ENCODE assay signal across 23 cellular contexts in the genomic region with DNA sequence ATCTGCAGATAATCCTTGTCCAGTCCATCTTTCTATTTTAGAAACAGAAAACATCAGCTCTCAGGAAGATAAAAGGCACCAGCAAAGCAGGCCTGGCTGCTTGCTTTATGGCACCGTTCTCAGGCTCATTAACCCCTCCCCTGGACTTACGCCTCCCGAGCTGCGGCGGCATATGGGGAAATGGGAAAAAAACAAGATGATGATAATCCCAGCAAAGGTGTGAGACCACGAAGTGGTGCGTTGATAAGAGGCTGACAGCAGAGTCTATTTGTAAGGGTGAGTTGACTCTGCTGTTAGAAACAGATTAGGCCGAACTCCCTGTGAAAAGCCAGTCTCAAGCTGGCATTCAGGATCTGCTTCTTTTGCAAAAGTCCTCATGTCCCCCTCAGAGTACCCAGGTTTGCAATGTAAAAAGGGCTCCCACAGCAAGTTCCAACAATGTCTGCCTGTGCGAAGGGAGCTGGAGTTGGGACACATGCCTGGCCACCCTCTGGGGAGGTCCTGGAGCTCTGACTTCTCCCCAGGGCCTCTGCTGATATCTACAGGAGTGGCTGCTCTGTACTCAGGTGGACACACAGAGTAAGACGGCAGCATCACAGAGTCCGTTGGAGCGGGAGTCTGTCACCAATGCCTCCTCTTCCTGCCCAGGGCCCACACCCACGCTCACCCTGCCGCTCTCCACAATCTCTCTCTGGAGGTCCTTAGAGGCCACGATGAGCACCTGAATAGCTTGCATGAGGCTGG. TPM values are rescaled to one million over a fixed set of nuclear protein-coding genes. Genes with fewer than 3 reads are reported as not detected.
A peak's percentile ranks its signal among the peaks of the same experiment; 100 is the strongest.
DNase-seq lines count a peak whose midpoint lies in the region; ATAC-seq and TF ChIP-seq lines count a peak whose summit lies in the region.
"Had no signal": no experiment of that assay in that cellular context is flagged by ENCODE, and none has a peak within 500 bp of the region (broad histone marks: within the 10 kb centered on the region; RNA-seq: fewer than 3 reads in every experiment).

No MANE protein-coding gene starts in this region.

- intact Hi-C loops in left ventricle myocardium superior (cut with micrococcal nuclease), result no loop called here
- intact Hi-C loops in aorta (cut with DNase I), result no loop called here

- H3K27me3 ChIP-seq in right atrium auricular region, result no peaks in the 10 kb centered on the region
- H3K27me3 ChIP-seq in WERI-Rb-1 (ENCODE audit: insufficient read depth, low read depth, severe bottlenecking), result no peaks in the 10 kb centered on the region
- H3K27me3 ChIP-seq in aorta (ENCODE audit: control insufficient read depth in 1 of 2, insufficient read depth in 2 of 2, low read length in 1 of 2), result no peaks in the 10 kb centered on the region

- WGBS in aorta, 2 donors, result 80 to 81% methylated on average over 15 of the region's 15 CpGs

- peaks cover 0 to 6% of the 10 kb centered on the region in 2 donors for H3K4me1 ChIP-seq in right atrium auricular region
- H3K4me1 ChIP-seq in aorta (ENCODE audit: control insufficient read depth in 1 of 2, insufficient read depth in 2 of 2, low read length in 2 of 2), result no peaks in the 10 kb centered on the region
- H3K4me1 ChIP-seq: Caco-2 had no signal

- TF ChIP-seq CTCF in right atrium auricular region (IDR thresholded peaks at IDR 0.05) (no peak), WERI-Rb-1 (IDR thresholded peaks at IDR 0.05; ENCODE audit: low read depth, low read length) (no peak), mesothelial cell of epicardium (IDR thresholded peaks at IDR 0.05; ENCODE audit: unreplicated experiment) (no peak)

- H3K4me3 Mint-ChIP-seq in mesothelial cell of epicardium, result no peak overlapping the region
- no peak overlapping the region for H3K4me3 Mint-ChIP-seq in immature natural killer cell
- H3K4me3 Mint-ChIP-seq: CD4-positive, alpha-beta memory T cell had no signal

- DNase-seq in right atrium auricular region (ENCODE audit: low spot score), result no peak
- no peak for DNase-seq in left ventricle myocardium superior
- peak; percentile 49 for DNase-seq in WERI-Rb-1
- DNase-seq in mesothelial cell of epicardium (ENCODE audit: low spot score in 2 of 2, unreplicated experiment in 2 of 2), result no peak
- DNase-seq in aorta, result peak; percentile 2 to 27
- no peak for DNase-seq in immature natural killer cell
- DNase-seq in EL, result no peak
- DNase-seq: Caco-2; CD4-positive, alpha-beta memory T cell; DMS153; NCI-H1092 treated with DMSO at 0.1 percent for 48 hours; NCI-H1436 treated with DMSO at 0.1 percent for 48 hours; NCI-H2029; NCI-H446; NCI-H69; PC-9; SIG-M5 had no signal

- H3K27ac Mint-ChIP-seq in mesothelial cell of epicardium (peak overlapping the region; percentile 40), immature natural killer cell (no peak overlapping the region)

- ATAC-seq in left ventricle myocardium superior (no peak), aorta (ENCODE audit: low FRiP score) (no peak), HG03045 (IDR thresholded peaks at IDR 0.05; ENCODE audit: unreplicated experiment) (no peak)
- ATAC-seq: HCT116, SK-N-SH treated with all-trans-retinoic acid at 6 μM for 48 hours had no signal

- no peaks in the 10 kb centered on the region for H3K9me3 ChIP-seq in right atrium auricular region
- no peaks in the 10 kb centered on the region for H3K9me3 ChIP-seq in WERI-Rb-1 (ENCODE audit: severe bottlenecking)
- no peaks in the 10 kb centered on the region for H3K9me3 ChIP-seq in aorta (ENCODE audit: control insufficient read depth, low read length)
- H3K9me3 ChIP-seq: Caco-2 had no signal

- H3K27ac ChIP-seq in right atrium auricular region, result peak overlapping the region; percentile 24 to 35
- peak overlapping the region; percentile 12 for H3K27ac ChIP-seq in WERI-Rb-1
- H3K27ac ChIP-seq in aorta (ENCODE audit: low read depth in 1 of 2, low read length in 2 of 2), result no peak overlapping the region
- H3K27ac ChIP-seq: KMS-11, PC-9 had no signal

- H3K27me3 Mint-ChIP-seq in mesothelial cell of epicardium (ENCODE audit: low read depth) (no peaks in the 10 kb centered on the region), immature natural killer cell (ENCODE audit: low read depth in 3 of 3) (peaks cover 0 to 2% (median 0%) of the 10 kb centered on the region in 3 donors)
- H3K27me3 Mint-ChIP-seq: CD4-positive, alpha-beta memory T cell had no signal

- H3K36me3 Mint-ChIP-seq in mesothelial cell of epicardium, result peaks cover 36% of the 10 kb centered on the region
- peaks cover 0 to 25% (median 23%) of the 10 kb centered on the region in 3 donors for H3K36me3 Mint-ChIP-seq in immature natural killer cell

- no peaks in the 10 kb centered on the region for H3K4me1 Mint-ChIP-seq in mesothelial cell of epicardium
- H3K4me1 Mint-ChIP-seq in immature natural killer cell, result no peaks in the 10 kb centered on the region
- H3K4me1 Mint-ChIP-seq: CD4-positive, alpha-beta memory T cell had no signal

- H3K4me3 ChIP-seq in right atrium auricular region (no peak overlapping the region), WERI-Rb-1 (ENCODE audit: low read depth, low read length) (no peak overlapping the region), aorta (ENCODE audit: low read length in 2 of 2) (no peak overlapping the region)
- H3K4me3 ChIP-seq: PC-9 had no signal

- H3K36me3 ChIP-seq in right atrium auricular region (peaks cover 30% of the 10 kb centered on the region), WERI-Rb-1 (peaks cover 56% of the 10 kb centered on the region), aorta (ENCODE audit: control insufficient read depth in 1 of 2, insufficient read depth in 2 of 2, low read length in 1 of 2) (peaks cover 8 to 9% of the 10 kb centered on the region in 2 donors)

- H3K9me3 Mint-ChIP-seq in mesothelial cell of epicardium (no peaks in the 10 kb centered on the region), immature natural killer cell (no peaks in the 10 kb centered on the region)
- H3K9me3 Mint-ChIP-seq: CD4-positive, alpha-beta memory T cell had no signal

RNA-seq across cellular contexts. Expression of a gene that starts 54.3 kb away (rescaled TPM):
- not detected for total RNA-seq in right atrium auricular region
- total RNA-seq in left ventricle myocardium superior, result not detected
- 0.14 to 0.16 TPM in 2 of 3 replicates, not detected in the other for total RNA-seq in mesothelial cell of epicardium
- total RNA-seq in aorta, result not detected
- not detected for polyA plus RNA-seq in aorta
- not detected for polyA plus RNA-seq in immature natural killer cell
- total RNA-seq: A673, Caco-2, H1, PC-9 had no signal
- polyA plus RNA-seq: H1 had no signal

Comparison
In these comparisons a context has a peak if more than half of its experiments do, and no peak if none do; other contexts are left out.
1. DNase-seq: peak in WERI-Rb-1 (single experiment) and aorta (2 of 2); none in right atrium auricular region (single experiment), left ventricle myocardium superior (single experiment), mesothelial cell of epicardium (0 of 2), immature natural killer cell (0 of 3) and EL (single experiment).
2. H3K27ac ChIP-seq: peak in right atrium auricular region (2 of 2) and WERI-Rb-1 (single experiment); none in aorta (0 of 2).